ENCODE assay signal across 1 cellular context in the genomic region with DNA sequence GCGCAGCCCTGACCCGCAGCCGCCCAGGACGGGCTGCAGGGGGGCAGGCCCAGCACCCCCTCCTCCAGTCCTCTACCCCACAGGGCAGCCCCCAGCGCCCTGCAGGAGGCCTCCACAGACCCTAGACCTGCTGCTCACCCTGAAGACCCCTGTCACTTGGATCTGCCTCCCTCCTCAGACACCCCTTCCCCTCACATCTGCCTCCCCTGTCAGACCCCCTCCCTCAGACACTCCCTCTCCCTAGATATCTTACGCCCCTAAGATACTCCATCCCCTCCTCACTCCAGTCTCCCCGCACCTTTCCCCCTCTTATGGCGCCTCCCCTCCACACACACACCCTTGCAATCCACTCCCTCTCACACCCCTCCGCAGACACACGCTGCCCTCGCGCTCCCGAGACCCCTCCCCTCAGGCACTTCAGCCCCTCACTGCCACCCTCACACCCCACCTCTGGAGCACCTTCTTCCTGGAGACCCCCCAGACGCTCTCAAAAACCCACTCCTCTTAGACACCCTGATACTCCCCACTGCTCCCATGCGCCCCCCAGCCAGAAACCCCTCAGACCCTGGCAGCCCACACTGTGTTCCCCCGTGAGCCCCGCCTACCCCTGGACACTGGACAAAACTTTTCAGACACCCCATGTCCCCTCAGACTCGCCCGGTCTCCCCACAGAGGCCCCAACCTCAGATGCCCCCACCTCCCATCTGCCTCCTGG.
TF ChIP-seq lines count a peak whose summit lies in the region.

No MANE protein-coding gene starts in this region.

TF ChIP-seq in neural cell, 6 proteins besides CTCF, POLR2A, EP300 and RAD21:
- no peak for TF ChIP-seq TAF1 (IDR thresholded peaks at IDR 0.05; ENCODE audit: low read depth)
- no peak for TF ChIP-seq MXI1 (conservative IDR thresholded peaks at IDR 0.05; ENCODE audit: poor library complexity, severe bottlenecking)
- no peak for TF ChIP-seq EZH2 (IDR thresholded peaks at IDR 0.05; ENCODE audit: borderline replicate concordance, insufficient read depth, low read length, poor library complexity, severe bottlenecking)
- TF ChIP-seq, protein P1, sequence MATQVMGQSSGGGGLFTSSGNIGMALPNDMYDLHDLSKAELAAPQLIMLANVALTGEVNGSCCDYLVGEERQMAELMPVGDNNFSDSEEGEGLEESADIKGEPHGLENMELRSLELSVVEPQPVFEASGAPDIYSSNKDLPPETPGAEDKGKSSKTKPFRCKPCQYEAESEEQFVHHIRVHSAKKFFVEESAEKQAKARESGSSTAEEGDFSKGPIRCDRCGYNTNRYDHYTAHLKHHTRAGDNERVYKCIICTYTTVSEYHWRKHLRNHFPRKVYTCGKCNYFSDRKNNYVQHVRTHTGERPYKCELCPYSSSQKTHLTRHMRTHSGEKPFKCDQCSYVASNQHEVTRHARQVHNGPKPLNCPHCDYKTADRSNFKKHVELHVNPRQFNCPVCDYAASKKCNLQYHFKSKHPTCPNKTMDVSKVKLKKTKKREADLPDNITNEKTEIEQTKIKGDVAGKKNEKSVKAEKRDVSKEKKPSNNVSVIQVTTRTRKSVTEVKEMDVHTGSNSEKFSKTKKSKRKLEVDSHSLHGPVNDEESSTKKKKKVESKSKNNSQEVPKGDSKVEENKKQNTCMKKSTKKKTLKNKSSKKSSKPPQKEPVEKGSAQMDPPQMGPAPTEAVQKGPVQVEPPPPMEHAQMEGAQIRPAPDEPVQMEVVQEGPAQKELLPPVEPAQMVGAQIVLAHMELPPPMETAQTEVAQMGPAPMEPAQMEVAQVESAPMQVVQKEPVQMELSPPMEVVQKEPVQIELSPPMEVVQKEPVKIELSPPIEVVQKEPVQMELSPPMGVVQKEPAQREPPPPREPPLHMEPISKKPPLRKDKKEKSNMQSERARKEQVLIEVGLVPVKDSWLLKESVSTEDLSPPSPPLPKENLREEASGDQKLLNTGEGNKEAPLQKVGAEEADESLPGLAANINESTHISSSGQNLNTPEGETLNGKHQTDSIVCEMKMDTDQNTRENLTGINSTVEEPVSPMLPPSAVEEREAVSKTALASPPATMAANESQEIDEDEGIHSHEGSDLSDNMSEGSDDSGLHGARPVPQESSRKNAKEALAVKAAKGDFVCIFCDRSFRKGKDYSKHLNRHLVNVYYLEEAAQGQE (IDR thresholded peaks at IDR 0.05; ENCODE audit: borderline replicate concordance): no peak
- TF ChIP-seq SMC3 (conservative IDR thresholded peaks at IDR 0.05; ENCODE audit: poor library complexity): no peak
- TF ChIP-seq POLR2AphosphoS5 (IDR thresholded peaks at IDR 0.05): no peak
